In genomic region chr14:23286020-23286903, GRCh38 we compare ENCODE assay signal across 8 cellular contexts. TPM values are rescaled to one million over a fixed set of nuclear protein-coding genes. Genes with fewer than 3 reads are reported as not detected.
DNase-seq lines count a peak whose midpoint lies in the region; ATAC-seq and TF ChIP-seq lines count a peak whose summit lies in the region.

Gene HOMEZ (minus strand): TSS chr14:23286132. CDS start chr14:23285952, 180 bp downstream.

- H3K27me3 Mint-ChIP-seq in IgD-negative memory B cell = no peaks in the 10 kb centered on the region

- H3K9me3 Mint-ChIP-seq in IgD-negative memory B cell = no peaks in the 10 kb centered on the region

- peak; percentile 95 for ATAC-seq in GM21529 (IDR thresholded peaks at IDR 0.05; ENCODE audit: unreplicated experiment)

- no peaks in the 10 kb centered on the region for H3K27me3 ChIP-seq in mucosa of stomach (ENCODE audit: control insufficient read depth, insufficient read depth, low read length)

- H3K4me1 ChIP-seq in mucosa of stomach (ENCODE audit: control insufficient read depth, insufficient read depth, low read length) = peaks cover 13% of the 10 kb centered on the region

- DNase-seq in DMS114 treated with DMSO at 0.1 percent for 48 hours (lab: John Stamatoyannopoulos, UW; ENCODE audit: unreplicated experiment) = peak; percentile 93
- DNase-seq in OCI-M2 (lab: John Stamatoyannopoulos, UW; ENCODE audit: unreplicated experiment) = peak; percentile 98
- DNase-seq in activated T-cell treated with anti-CD3 and anti-CD28 coated beads for 4 hours = peak; percentile 98
- DNase-seq in epithelial cell of proximal tubule (ENCODE audit: low read depth) = peak; percentile 76
- DNase-seq in stimulated activated CD8-positive, alpha-beta memory T cell treated with anti-CD3 and anti-CD28 coated beads, Interleukin-7, amount 100 ng/mL, for 1 hour (ENCODE audit: low read depth in 2 of 2) = peak; percentile 94 to 96

- H3K27ac Mint-ChIP-seq in IgD-negative memory B cell = peak within 1 kb of the TSS; percentile 40 to 92 (median 76)

- no peaks in the 10 kb centered on the region for H3K36me3 ChIP-seq in mucosa of stomach (ENCODE audit: control insufficient read depth, insufficient read depth, low read length)

- H3K4me1 Mint-ChIP-seq in IgD-negative memory B cell = peaks cover 5 to 18% (median 9%) of the 10 kb centered on the region in 3 donors

- H3K4me3 ChIP-seq in epithelial cell of proximal tubule (ENCODE audit: low read depth, low read length) (peak within 1 kb of the TSS; percentile 98), mucosa of stomach (ENCODE audit: low read length) (peak within 1 kb of the TSS; percentile 85)

- H3K36me3 Mint-ChIP-seq in IgD-negative memory B cell = no peaks in the 10 kb centered on the region

- TF ChIP-seq CTCF in epithelial cell of proximal tubule (conservative IDR thresholded peaks at IDR 0.05; ENCODE audit: low read depth, low read length) = peak; percentile 18

- peak within 1 kb of the TSS; percentile 83 to 98 (median 96) for H3K4me3 Mint-ChIP-seq in IgD-negative memory B cell

- peak within 1 kb of the TSS; percentile 98 for H3K9ac ChIP-seq in mucosa of stomach (ENCODE audit: low read length)

- H3K9me3 ChIP-seq in mucosa of stomach (ENCODE audit: control insufficient read depth, low read length) = no peaks in the 10 kb centered on the region

RNA-seq across cellular contexts. Expression of gene HOMEZ, which starts in this region (rescaled TPM):
- 5.6 TPM for polyA plus RNA-seq in IgD-negative memory B cell
- total RNA-seq in epithelial cell of proximal tubule = 10.4 and 11.6 TPM in 2 replicates

Comparison
In these comparisons a context has a peak if more than half of its experiments do, and no peak if none do; other contexts are left out.
1. Peak in every context shown above with its lines: DNase-seq, ATAC-seq and H3K4me3 ChIP-seq.